8 cellular contexts compared by ENCODE assay signal in the genomic region with DNA sequence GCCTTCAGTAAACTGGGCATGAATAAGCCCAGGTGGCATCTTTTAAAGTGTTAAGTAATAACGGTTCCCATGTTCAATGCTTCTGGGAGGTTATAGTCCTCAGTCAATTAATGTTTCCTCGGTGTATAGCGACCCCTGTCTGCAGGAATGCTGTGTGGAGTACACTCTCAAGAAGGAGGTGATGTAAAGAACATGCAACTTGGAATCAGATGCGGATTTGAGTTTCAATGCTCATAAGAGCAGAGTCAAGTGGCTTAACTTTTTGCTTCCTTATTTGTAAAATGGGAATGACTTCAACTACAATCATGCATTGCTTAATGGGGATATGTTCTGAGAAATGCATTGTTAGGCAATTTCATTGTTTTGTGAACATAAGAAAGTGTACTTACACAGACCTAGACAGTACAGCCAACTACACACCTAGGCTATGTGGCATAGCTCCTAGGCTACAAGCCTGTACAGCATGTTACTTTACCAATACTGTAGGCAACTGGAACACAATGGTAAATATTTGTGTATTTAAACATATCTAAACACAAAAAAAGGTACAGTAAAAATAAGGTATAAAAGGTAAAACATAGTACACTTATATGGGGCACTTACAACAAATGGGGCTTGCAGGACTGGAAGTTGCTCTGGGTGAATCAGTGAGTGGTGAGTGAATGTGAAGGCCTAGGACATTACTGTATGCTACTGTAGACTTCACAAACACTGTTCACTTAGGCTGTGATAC. TPM values are rescaled to one million over a fixed set of nuclear protein-coding genes. Genes with fewer than 3 reads are reported as not detected.
DNase-seq lines count a peak whose midpoint lies in the region; ATAC-seq and TF ChIP-seq lines count a peak whose summit lies in the region.

No MANE protein-coding gene starts in this region.

- H2BK15ac ChIP-seq in neuronal stem cell (ENCODE audit: low read length): no peak overlapping the region

- H3K14ac ChIP-seq in neuronal stem cell (ENCODE audit: low read length): no peak overlapping the region

- H3K79me1 ChIP-seq in neuronal stem cell (ENCODE audit: low read depth, low read length): no peaks in the 10 kb centered on the region

- WGBS in neuronal stem cell (ENCODE audit: extremely low coverage in 2 of 2, insufficient read length in 2 of 2, insufficient replicate concordance in 1 of 2), 2 donors: no CpG with 5 or more reads among the region's 4 CpGs

- no peak overlapping the region for H3K9ac ChIP-seq in OCI-LY1 (ENCODE audit: low read length)
- H3K9ac ChIP-seq in neuronal stem cell (ENCODE audit: low read depth, low read length, poor library complexity): no peak overlapping the region

- no peak overlapping the region for H3K4ac ChIP-seq in neuronal stem cell (ENCODE audit: low read length)

- no peak overlapping the region for H3K27ac ChIP-seq in OCI-LY1 (ENCODE audit: low read depth, low read length, poor library complexity, severe bottlenecking)
- H3K27ac ChIP-seq in neuronal stem cell (replicated peaks; ENCODE audit: low read length): no peak overlapping the region
- no peak overlapping the region for H3K27ac ChIP-seq in thoracic aorta

- peak; percentile 89 for ATAC-seq in GM19397 (IDR thresholded peaks at IDR 0.05; ENCODE audit: unreplicated experiment)
- peak; percentile 86 for ATAC-seq in HG03521 (IDR thresholded peaks at IDR 0.05; ENCODE audit: unreplicated experiment)
- ATAC-seq in thoracic aorta (ENCODE audit: insufficient number of reproducible peaks, low FRiP score, low read depth): peak; percentile 53

- no peaks in the 10 kb centered on the region for H3K9me2 ChIP-seq in OCI-LY1 (ENCODE audit: low read depth, low read length)

- H3K4me1 ChIP-seq in OCI-LY1 (ENCODE audit: insufficient read depth, low read length, severe bottlenecking) (no peaks in the 10 kb centered on the region), neuronal stem cell (ENCODE audit: control insufficient read depth in 2 of 2, insufficient read depth in 1 of 2, low read depth in 1 of 2, low read length in 2 of 2) (no peaks in the 10 kb centered on the region), thoracic aorta (ENCODE audit: control insufficient read depth in 1 of 2, low read depth in 2 of 2) (peaks cover 0 to 6% of the 10 kb centered on the region in 2 donors)

- no peak overlapping the region for H2BK120ac ChIP-seq in neuronal stem cell (ENCODE audit: low read depth, low read length)

- no peaks in the 10 kb centered on the region for H4K20me1 ChIP-seq in OCI-LY1 (ENCODE audit: insufficient read depth, low read length)

- no peak overlapping the region for H4K91ac ChIP-seq in neuronal stem cell (ENCODE audit: low read depth, low read length, poor library complexity)

- H3K18ac ChIP-seq in neuronal stem cell (ENCODE audit: low read length): no peak overlapping the region

- H3K4me2 ChIP-seq in OCI-LY1 (ENCODE audit: low read length) (no peak overlapping the region), neuronal stem cell (ENCODE audit: insufficient read depth, low read length, poor library complexity, severe bottlenecking) (no peak overlapping the region)

- no peaks in the 10 kb centered on the region for H3F3A ChIP-seq in OCI-LY1 (ENCODE audit: insufficient read depth, low read length)

- no peak overlapping the region for H2AK5ac ChIP-seq in neuronal stem cell (ENCODE audit: low read depth, low read length)

- H3K36me3 ChIP-seq in OCI-LY1 (ENCODE audit: insufficient read depth, low read length): no peaks in the 10 kb centered on the region
- H3K36me3 ChIP-seq in neuronal stem cell (replicated peaks in 1 of 2; ENCODE audit: control insufficient read depth in 2 of 2, insufficient read depth in 2 of 2, low read length in 2 of 2): no peaks in the 10 kb centered on the region
- no peaks in the 10 kb centered on the region for H3K36me3 ChIP-seq in thoracic aorta

- DNase-seq in COLO829 (ENCODE audit: low spot score) (peak; percentile 66), activated T-cell treated with anti-CD3 and anti-CD28 coated beads for 4 hours (peak; percentile 68), fibroblast of mammary gland (ENCODE audit: low read depth) (peak; percentile 86), neuronal stem cell (ENCODE audit: low spot score) (peak; percentile 55), thoracic aorta (ENCODE audit: low spot score) (peak; percentile 43)

- H3K9me3 ChIP-seq in OCI-LY1 (ENCODE audit: low read length) (no peaks in the 10 kb centered on the region), neuronal stem cell (replicated peaks in 1 of 2; ENCODE audit: control insufficient read depth in 2 of 2, insufficient read depth in 1 of 2, low read depth in 1 of 2, low read length in 2 of 2) (peaks cover 0 to 2% of the 10 kb centered on the region in 2 donors), thoracic aorta (no peaks in the 10 kb centered on the region)

- no peaks in the 10 kb centered on the region for H3K27me3 ChIP-seq in OCI-LY1 (ENCODE audit: insufficient read depth, low read length)
- H3K27me3 ChIP-seq in neuronal stem cell (ENCODE audit: control insufficient read depth in 3 of 3, insufficient read depth in 3 of 3, low read depth in 1 of 3, low read length in 3 of 3): no peaks in the 10 kb centered on the region
- no peaks in the 10 kb centered on the region for H3K27me3 ChIP-seq in thoracic aorta (replicated peaks; ENCODE audit: insufficient read depth)

- no peak overlapping the region for H2BK5ac ChIP-seq in neuronal stem cell (ENCODE audit: low read length)

- H2AFZ ChIP-seq in OCI-LY1 (ENCODE audit: low read length): no peak overlapping the region
- H2AFZ ChIP-seq in neuronal stem cell (ENCODE audit: low read length): no peak overlapping the region

- no peaks in the 10 kb centered on the region for H3K79me2 ChIP-seq in OCI-LY1 (ENCODE audit: insufficient read depth, low read length)

- no peak overlapping the region for H2BK12ac ChIP-seq in neuronal stem cell (ENCODE audit: low read length)

- H3K4me3 ChIP-seq in OCI-LY1 (ENCODE audit: low read depth, low read length, poor library complexity, severe bottlenecking) (no peak overlapping the region), fibroblast of mammary gland (ENCODE audit: control insufficient read depth, low read depth, low read length) (no peak overlapping the region), neuronal stem cell (ENCODE audit: low read length in 2 of 2) (no peak overlapping the region), thoracic aorta (no peak overlapping the region)

- no peak overlapping the region for H4K8ac ChIP-seq in neuronal stem cell (ENCODE audit: low read depth, low read length)

- peak; percentile 88 for TF ChIP-seq CTCF in OCI-LY1 (IDR thresholded peaks at IDR 0.05; ENCODE audit: low read length)
- peak; percentile 93 for TF ChIP-seq CTCF in fibroblast of mammary gland (conservative IDR thresholded peaks at IDR 0.05; ENCODE audit: control insufficient read depth, insufficient read depth, low read depth, low read length)
- TF ChIP-seq CTCF in thoracic aorta (IDR thresholded peaks at IDR 0.05): peak; percentile 77

- no peak overlapping the region for H3K23ac ChIP-seq in neuronal stem cell (ENCODE audit: low read depth, low read length, poor library complexity)

RNA-seq across cellular contexts. Expression of gene MRPS35, which starts 6.7 kb away (rescaled TPM):
- 36.4 TPM for polyA plus RNA-seq in neuronal stem cell (2013, experiment 1 of 2)
- 34.6 TPM for polyA plus RNA-seq in neuronal stem cell (2013, experiment 2 of 2)
- total RNA-seq in thoracic aorta: 10 to 100 TPM; 32.7 to 55.9 TPM

RNA-seq across cellular contexts. Expression of gene REP15, which starts 7.6 kb away (rescaled TPM):
- polyA plus RNA-seq in neuronal stem cell (2013, experiment 1 of 2): 0.31 TPM
- 0.18 TPM for polyA plus RNA-seq in neuronal stem cell (2013, experiment 2 of 2)
- total RNA-seq in thoracic aorta: 1 to 10 TPM; 5.6 to 8.3 TPM
